Comparison of ENCODE assay signal across 8 cellular contexts in genomic region chr3:186107148-186108105, GRCh38. TPM values are rescaled to one million over a fixed set of nuclear protein-coding genes. Genes with fewer than 3 reads are reported as not detected.
DNase-seq lines count a peak whose midpoint lies in the region; ATAC-seq and TF ChIP-seq lines count a peak whose summit lies in the region.

No MANE protein-coding gene starts in this region.

- H3K4me3 Mint-ChIP-seq in CD8-positive, alpha-beta memory T cell, result peak overlapping the region; percentile 84 to 96 (median 86)
- peak overlapping the region; percentile 85 for H3K4me3 Mint-ChIP-seq in dendritic cell treated with granulocyte-macrophage colony-stimulating factor and Interleukin-4, amounts not matched to agents 40 ng/mL and 50 ng/mL, for 4 days

- H3K4me3 ChIP-seq in CD8-positive, alpha-beta memory T cell (ENCODE audit: low read length), result peak overlapping the region; percentile 80
- H3K4me3 ChIP-seq in HFF-Myc (replicated peaks; ENCODE audit: low read depth, low read length) (peak overlapping the region; percentile 89), WERI-Rb-1 (ENCODE audit: low read depth, low read length) (peak overlapping the region; percentile 48)

- CTCF ChIA-PET in CD8-positive, alpha-beta memory T cell (lab: Charles Lee), result interaction anchor here (1.7 kb wide), 1 partner anchor 164 kb away, joined by 4 read pairs; no protein-coding TSS in a partner anchor

- TF ChIP-seq CTCF in HFF-Myc (IDR thresholded peaks at IDR 0.05; ENCODE audit: low read depth, low read length, missing control alignments), result no peak
- no peak for TF ChIP-seq CTCF in WERI-Rb-1 (IDR thresholded peaks at IDR 0.05; ENCODE audit: low read depth, low read length)

- peak; percentile 20 to 60 (median 29) for DNase-seq in CD8-positive, alpha-beta memory T cell
- no peak for DNase-seq in HFF-Myc (ENCODE audit: extremely low read depth, low read depth)
- peak; percentile 92 for DNase-seq in NCI-H345 (lab: John Stamatoyannopoulos, UW)
- peak; percentile 60 for DNase-seq in WERI-Rb-1
- DNase-seq in left colon, result peak; percentile 50 to 67
- DNase-seq in stimulated activated CD4-positive, alpha-beta T cell treated with anti-CD3 and anti-CD28 coated beads, Interleukin-1b, Interleukin-23, amount 100 ng/mL, for 48 hours, result peak; percentile 41
- no peak for DNase-seq in NK-92 treated with Interleukin-12 subunit alpha and Interleukin-12 subunit beta, amount 100 ng/mL, for 24 hours (lab: John Stamatoyannopoulos, UW)

- H3K36me3 ChIP-seq in CD8-positive, alpha-beta memory T cell (ENCODE audit: insufficient read depth, low read length), result no peaks in the 10 kb centered on the region
- no peaks in the 10 kb centered on the region for H3K36me3 ChIP-seq in WERI-Rb-1

- H3K27me3 Mint-ChIP-seq in CD8-positive, alpha-beta memory T cell, result peaks cover 52 to 82% of the 10 kb centered on the region in 2 donors
- peaks cover 64% of the 10 kb centered on the region for H3K27me3 Mint-ChIP-seq in dendritic cell treated with granulocyte-macrophage colony-stimulating factor and Interleukin-4, amounts not matched to agents 40 ng/mL and 50 ng/mL, for 4 days

- no peaks in the 10 kb centered on the region for H3K9me3 ChIP-seq in CD8-positive, alpha-beta memory T cell (ENCODE audit: low read length)
- H3K9me3 ChIP-seq in WERI-Rb-1 (ENCODE audit: severe bottlenecking), result no peaks in the 10 kb centered on the region

- POLR2A ChIA-PET in CD8-positive, alpha-beta memory T cell (lab: Charles Lee), result interaction anchor here (0.6 kb wide), 1 partner anchor 138 kb away, joined by 3 read pairs; no protein-coding TSS in a partner anchor

- H3K36me3 Mint-ChIP-seq in CD8-positive, alpha-beta memory T cell, result peaks cover 0 to 1% (median 0%) of the 10 kb centered on the region in 3 donors
- peaks cover 37% of the 10 kb centered on the region for H3K36me3 Mint-ChIP-seq in dendritic cell treated with granulocyte-macrophage colony-stimulating factor and Interleukin-4, amounts not matched to agents 40 ng/mL and 50 ng/mL, for 4 days (ENCODE audit: low read depth)

- H3K4me1 ChIP-seq in CD8-positive, alpha-beta memory T cell (ENCODE audit: insufficient read depth, low read length), result peaks cover 33% of the 10 kb centered on the region

- intact Hi-C loops in dendritic cell treated with granulocyte-macrophage colony-stimulating factor and Interleukin-4, amounts not matched to agents 40 ng/mL and 50 ng/mL, for 4 days (cut with micrococcal nuclease), result loop anchor here (10.0 kb wide), 1 partner anchor 137 kb away; no protein-coding TSS in a partner anchor
- intact Hi-C loops in left colon (cut with DNase I, micrococcal nuclease), result no loop called here

- H3K9me3 Mint-ChIP-seq in CD8-positive, alpha-beta memory T cell, result no peaks in the 10 kb centered on the region
- no peaks in the 10 kb centered on the region for H3K9me3 Mint-ChIP-seq in dendritic cell treated with granulocyte-macrophage colony-stimulating factor and Interleukin-4, amounts not matched to agents 40 ng/mL and 50 ng/mL, for 4 days

- H3K27ac ChIP-seq in CD8-positive, alpha-beta memory T cell (ENCODE audit: low read depth, low read length), result no peak overlapping the region
- no peak overlapping the region for H3K27ac ChIP-seq in WERI-Rb-1

- H3K27me3 ChIP-seq in CD8-positive, alpha-beta memory T cell (ENCODE audit: insufficient read depth, low read length, poor library complexity, severe bottlenecking), result peaks cover 64% of the 10 kb centered on the region
- peaks cover 23% of the 10 kb centered on the region for H3K27me3 ChIP-seq in WERI-Rb-1 (ENCODE audit: insufficient read depth, low read depth, severe bottlenecking)

- H3K4me1 Mint-ChIP-seq in CD8-positive, alpha-beta memory T cell, result peaks cover 34 to 41% (median 39%) of the 10 kb centered on the region in 3 donors
- peaks cover 52% of the 10 kb centered on the region for H3K4me1 Mint-ChIP-seq in dendritic cell treated with granulocyte-macrophage colony-stimulating factor and Interleukin-4, amounts not matched to agents 40 ng/mL and 50 ng/mL, for 4 days (ENCODE audit: low read depth)

- ATAC-seq in left colon, result peak; percentile 19

- H3K27ac Mint-ChIP-seq in CD8-positive, alpha-beta memory T cell, result peak overlapping the region in 5 of 8 donors; percentile 9 to 59 (median 23)
- peak overlapping the region; percentile 89 for H3K27ac Mint-ChIP-seq in dendritic cell treated with granulocyte-macrophage colony-stimulating factor and Interleukin-4, amounts not matched to agents 40 ng/mL and 50 ng/mL, for 4 days

RNA-seq across cellular contexts. Expression of gene ETV5, which starts 1.5 kb away (rescaled TPM):
- 1 to 10 TPM; 1.0 to 1.3 TPM for total RNA-seq in CD8-positive, alpha-beta memory T cell
- polyA plus RNA-seq in CD8-positive, alpha-beta memory T cell, result not detected
- total RNA-seq in left colon, result 1 to 10 TPM; 2.2 to 4.0 TPM

Comparison
In these comparisons a context has a peak if more than half of its experiments do, and no peak if none do; other contexts are left out.
1. DNase-seq: peak in CD8-positive, alpha-beta memory T cell (5 of 5), NCI-H345 (single experiment), WERI-Rb-1 (single experiment), left colon (2 of 2) and stimulated activated CD4-positive, alpha-beta T cell treated with anti-CD3 and anti-CD28 coated beads, Interleukin-1b, Interleukin-23, amount 100 ng/mL, for 48 hours (single experiment); none in HFF-Myc (single experiment) and NK-92 treated with Interleukin-12 subunit alpha and Interleukin-12 subunit beta, amount 100 ng/mL, for 24 hours (single experiment).
2. Peak in every context shown above with its lines, with median percentiles within 50 percentile points of each other: H3K4me3 ChIP-seq.